ENCODE assay signal across 1 cellular context in the genomic region with DNA sequence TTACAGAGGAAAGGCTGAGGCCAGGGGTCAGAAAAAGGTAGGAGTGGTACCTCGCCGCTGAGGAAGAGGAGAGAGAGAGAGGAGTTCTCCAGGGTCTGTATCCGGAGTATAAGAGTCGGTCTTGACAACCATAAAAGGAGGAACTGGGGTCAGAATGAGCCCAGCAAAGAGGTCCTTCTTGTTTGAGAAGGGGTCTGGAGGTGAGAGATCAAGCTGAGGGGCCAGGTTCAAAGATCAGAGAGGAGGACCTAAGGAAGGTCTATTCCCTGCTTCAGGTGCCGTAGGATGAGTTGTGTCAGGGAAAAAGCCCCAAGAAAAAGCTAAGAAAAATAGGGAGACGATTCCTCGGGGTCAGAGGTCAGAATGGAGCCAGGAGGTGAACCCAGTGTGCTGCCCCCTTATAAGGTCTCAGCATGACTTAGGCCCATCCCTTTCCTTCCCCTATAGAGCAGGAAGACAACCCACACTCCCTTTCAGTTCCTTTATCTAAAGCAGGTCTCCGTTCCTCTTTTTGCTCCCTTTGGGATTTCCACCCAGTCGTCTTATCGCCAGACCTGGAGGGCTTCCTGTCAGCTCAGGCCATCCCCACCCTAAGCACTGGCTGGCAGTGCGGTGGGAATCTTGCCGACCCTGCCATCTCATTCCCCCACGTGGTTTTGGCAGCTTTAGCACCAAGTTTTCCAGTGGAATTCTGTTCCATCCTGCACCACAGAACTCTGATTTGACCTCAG.
TF ChIP-seq lines count a peak whose summit lies in the region.

No MANE protein-coding gene starts in this region.

TF ChIP-seq in GM12878, 131 proteins besides CTCF, POLR2A, EP300 and RAD21 (continued from another document):
- TF ChIP-seq, protein P1, sequence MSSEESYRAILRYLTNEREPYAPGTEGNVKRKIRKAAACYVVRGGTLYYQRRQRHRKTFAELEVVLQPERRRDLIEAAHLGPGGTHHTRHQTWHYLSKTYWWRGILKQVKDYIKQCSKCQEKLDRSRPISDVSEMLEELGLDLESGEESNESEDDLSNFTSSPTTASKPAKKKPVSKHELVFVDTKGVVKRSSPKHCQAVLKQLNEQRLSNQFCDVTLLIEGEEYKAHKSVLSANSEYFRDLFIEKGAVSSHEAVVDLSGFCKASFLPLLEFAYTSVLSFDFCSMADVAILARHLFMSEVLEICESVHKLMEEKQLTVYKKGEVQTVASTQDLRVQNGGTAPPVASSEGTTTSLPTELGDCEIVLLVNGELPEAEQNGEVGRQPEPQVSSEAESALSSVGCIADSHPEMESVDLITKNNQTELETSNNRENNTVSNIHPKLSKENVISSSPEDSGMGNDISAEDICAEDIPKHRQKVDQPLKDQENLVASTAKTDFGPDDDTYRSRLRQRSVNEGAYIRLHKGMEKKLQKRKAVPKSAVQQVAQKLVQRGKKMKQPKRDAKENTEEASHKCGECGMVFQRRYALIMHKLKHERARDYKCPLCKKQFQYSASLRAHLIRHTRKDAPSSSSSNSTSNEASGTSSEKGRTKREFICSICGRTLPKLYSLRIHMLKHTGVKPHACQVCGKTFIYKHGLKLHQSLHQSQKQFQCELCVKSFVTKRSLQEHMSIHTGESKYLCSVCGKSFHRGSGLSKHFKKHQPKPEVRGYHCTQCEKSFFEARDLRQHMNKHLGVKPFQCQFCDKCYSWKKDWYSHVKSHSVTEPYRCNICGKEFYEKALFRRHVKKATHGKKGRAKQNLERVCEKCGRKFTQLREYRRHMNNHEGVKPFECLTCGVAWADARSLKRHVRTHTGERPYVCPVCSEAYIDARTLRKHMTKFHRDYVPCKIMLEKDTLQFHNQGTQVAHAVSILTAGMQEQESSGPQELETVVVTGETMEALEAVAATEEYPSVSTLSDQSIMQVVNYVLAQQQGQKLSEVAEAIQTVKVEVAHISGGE (CRISPR knock-in tag; IDR thresholded peaks at IDR 0.05): no peak
- TF ChIP-seq SMARCA5 (IDR thresholded peaks at IDR 0.05) (no peak), ZNF24 (IDR thresholded peaks at IDR 0.05) (no peak), PML (IDR thresholded peaks at IDR 0.05; ENCODE audit: low read length) (no peak), RCOR1 (conservative IDR thresholded peaks at IDR 0.05; ENCODE audit: low read depth, low read length) (no peak), NR2F1 (conservative IDR thresholded peaks at IDR 0.05) (peak; percentile 96), BHLHE40 (IDR thresholded peaks at IDR 0.05; ENCODE audit: borderline replicate concordance in 1 of 2, low read depth in 2 of 2, low read length in 1 of 2) (peak in 1 of 2 experiments; percentile 39; a peak in 1 of 4 replicates), FOXM1 (IDR thresholded peaks at IDR 0.05; ENCODE audit: low read depth, low read length) (no peak), RFX5 (IDR thresholded peaks at IDR 0.05; ENCODE audit: low read depth, low read length) (no peak), KAT2A (conservative IDR thresholded peaks at IDR 0.05; ENCODE audit: control insufficient read depth, low read depth, low read length) (no peak), NFIC (IDR thresholded peaks at IDR 0.05; ENCODE audit: low read depth, low read length) (peak; percentile 57; the same call in 1 of the 2 replicates), BCL11A (IDR thresholded peaks at IDR 0.05; ENCODE audit: low read depth, low read length) (peak; percentile 54; the same call in 1 of the 2 replicates), YY1 (IDR thresholded peaks at IDR 0.05; ENCODE audit: low read depth, low read length) (0 out of 2 replicates have a peak, but pooled peaks have one; percentile 10), TCF12 (IDR thresholded peaks at IDR 0.05; ENCODE audit: low read depth, low read length) (no peak), BMI1 (IDR thresholded peaks at IDR 0.05; ENCODE audit: borderline replicate concordance) (0 out of 2 replicates have a peak, but pooled peaks have one; percentile 31), KLF5 (IDR thresholded peaks at IDR 0.05; ENCODE audit: partially characterized antibody) (no peak), MXI1 (IDR thresholded peaks at IDR 0.05; ENCODE audit: low read depth, low read length) (no peak), RAD51 (IDR thresholded peaks at IDR 0.05) (no peak), HDAC6 (IDR thresholded peaks at IDR 0.05; ENCODE audit: unreplicated experiment) (no peak)
- TF ChIP-seq, protein P2, sequence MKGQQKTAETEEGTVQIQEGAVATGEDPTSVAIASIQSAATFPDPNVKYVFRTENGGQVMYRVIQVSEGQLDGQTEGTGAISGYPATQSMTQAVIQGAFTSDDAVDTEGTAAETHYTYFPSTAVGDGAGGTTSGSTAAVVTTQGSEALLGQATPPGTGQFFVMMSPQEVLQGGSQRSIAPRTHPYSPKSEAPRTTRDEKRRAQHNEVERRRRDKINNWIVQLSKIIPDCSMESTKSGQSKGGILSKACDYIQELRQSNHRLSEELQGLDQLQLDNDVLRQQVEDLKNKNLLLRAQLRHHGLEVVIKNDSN (IDR thresholded peaks at IDR 0.05; ENCODE audit: borderline replicate concordance, extremely low read length, insufficient read depth, low read depth, low read length): no peak
- TF ChIP-seq, protein P3, sequence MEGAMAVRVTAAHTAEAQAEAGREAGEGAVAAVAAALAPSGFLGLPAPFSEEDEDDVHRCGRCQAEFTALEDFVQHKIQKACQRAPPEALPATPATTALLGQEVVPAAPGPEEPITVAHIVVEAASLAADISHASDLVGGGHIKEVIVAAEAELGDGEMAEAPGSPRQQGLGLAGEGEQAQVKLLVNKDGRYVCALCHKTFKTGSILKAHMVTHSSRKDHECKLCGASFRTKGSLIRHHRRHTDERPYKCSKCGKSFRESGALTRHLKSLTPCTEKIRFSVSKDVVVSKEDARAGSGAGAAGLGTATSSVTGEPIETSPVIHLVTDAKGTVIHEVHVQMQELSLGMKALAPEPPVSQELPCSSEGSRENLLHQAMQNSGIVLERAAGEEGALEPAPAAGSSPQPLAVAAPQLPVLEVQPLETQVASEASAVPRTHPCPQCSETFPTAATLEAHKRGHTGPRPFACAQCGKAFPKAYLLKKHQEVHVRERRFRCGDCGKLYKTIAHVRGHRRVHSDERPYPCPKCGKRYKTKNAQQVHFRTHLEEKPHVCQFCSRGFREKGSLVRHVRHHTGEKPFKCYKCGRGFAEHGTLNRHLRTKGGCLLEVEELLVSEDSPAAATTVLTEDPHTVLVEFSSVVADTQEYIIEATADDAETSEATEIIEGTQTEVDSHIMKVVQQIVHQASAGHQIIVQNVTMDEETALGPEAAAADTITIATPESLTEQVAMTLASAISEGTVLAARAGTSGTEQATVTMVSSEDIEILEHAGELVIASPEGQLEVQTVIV (IDR thresholded peaks at IDR 0.05; ENCODE audit: borderline replicate concordance, partially characterized antibody): no peak
- TF ChIP-seq, protein P4, sequence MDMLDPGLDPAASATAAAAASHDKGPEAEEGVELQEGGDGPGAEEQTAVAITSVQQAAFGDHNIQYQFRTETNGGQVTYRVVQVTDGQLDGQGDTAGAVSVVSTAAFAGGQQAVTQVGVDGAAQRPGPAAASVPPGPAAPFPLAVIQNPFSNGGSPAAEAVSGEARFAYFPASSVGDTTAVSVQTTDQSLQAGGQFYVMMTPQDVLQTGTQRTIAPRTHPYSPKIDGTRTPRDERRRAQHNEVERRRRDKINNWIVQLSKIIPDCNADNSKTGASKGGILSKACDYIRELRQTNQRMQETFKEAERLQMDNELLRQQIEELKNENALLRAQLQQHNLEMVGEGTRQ (IDR thresholded peaks at IDR 0.05; ENCODE audit: borderline replicate concordance, low read depth, low read length): no peak
- TF ChIP-seq, protein P5, sequence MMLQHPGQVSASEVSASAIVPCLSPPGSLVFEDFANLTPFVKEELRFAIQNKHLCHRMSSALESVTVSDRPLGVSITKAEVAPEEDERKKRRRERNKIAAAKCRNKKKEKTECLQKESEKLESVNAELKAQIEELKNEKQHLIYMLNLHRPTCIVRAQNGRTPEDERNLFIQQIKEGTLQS (IDR thresholded peaks at IDR 0.05; ENCODE audit: borderline replicate concordance, extremely low read depth, low read depth, low read length): no peak
